In genomic region chr5:81189875-81190467, GRCh38 we compare ENCODE assay signal across 1 cellular context.
TF ChIP-seq lines count a peak whose summit lies in the region.

No MANE protein-coding gene starts in this region.

TF ChIP-seq in K562, 482 proteins besides CTCF, POLR2A, EP300 and RAD21:
- TF ChIP-seq CBFA2T3 (IDR thresholded peaks at IDR 0.05) (peak; percentile 82), YBX1 (IDR thresholded peaks at IDR 0.05) (no peak), MTA2 (IDR thresholded peaks at IDR 0.05; ENCODE audit: low read depth) (peak; percentile 11; the same call in 1 of the 2 replicates), GATA2 (CRISPR knock-in tag; IDR thresholded peaks at IDR 0.05) (peak; percentile 50; the same call in 1 of the 2 replicates), PKNOX1 (IDR thresholded peaks at IDR 0.05) (no peak), ARID1B (IDR thresholded peaks at IDR 0.05) (peak; percentile 63), SOX6 (IDR thresholded peaks at IDR 0.05) (no peak), HNRNPK (IDR thresholded peaks at IDR 0.05; ENCODE audit: low read depth, low read length, poor library complexity, severe bottlenecking) (no peak), TAL1 (IDR thresholded peaks at IDR 0.05) (peak; percentile 72), CBFA2T2 (conservative IDR thresholded peaks at IDR 0.05) (peak; percentile 66), ZNF24 (IDR thresholded peaks at IDR 0.05) (peak; percentile 96), NCOR1 (IDR thresholded peaks at IDR 0.05) (0 out of 2 replicates have a peak, but pooled peaks have one; percentile 26), HLTF (IDR thresholded peaks at IDR 0.05) (no peak), TCF3 (CRISPR knock-in tag; IDR thresholded peaks at IDR 0.05) (peak; percentile 72), DPF2 (IDR thresholded peaks at IDR 0.05) (peak; percentile 37; the same call in 1 of the 2 replicates), ZNF561 (CRISPR knock-in tag; conservative IDR thresholded peaks at IDR 0.05) (no peak), TEAD4 (IDR thresholded peaks at IDR 0.05; ENCODE audit: low read length) (peak; percentile 64; the same call in 1 of the 2 replicates), TEAD4 (CRISPR knock-in tag; IDR thresholded peaks at IDR 0.05; ENCODE audit: borderline replicate concordance) (no peak), ZBTB17 (CRISPR knock-in tag; IDR thresholded peaks at IDR 0.05) (peak; percentile 66; the same call in 1 of the 2 replicates), ZNF507 (tag; conservative IDR thresholded peaks at IDR 0.05) (no peak)
